ENCODE assay signal across 8 cellular contexts in genomic region chr19:9431475-9431874, GRCh38. TPM values are rescaled to one million over a fixed set of nuclear protein-coding genes. Genes with fewer than 3 reads are reported as not detected.
A peak's percentile ranks its signal among the peaks of the same experiment; 100 is the strongest.
DNase-seq lines count a peak whose midpoint lies in the region; ATAC-seq, FAIRE-seq and TF ChIP-seq lines count a peak whose summit lies in the region.

No MANE protein-coding gene starts in this region.

- TF ChIP-seq POLR2A in H54 (IDR thresholded peaks at IDR 0.05; ENCODE audit: low read depth, low read length), result no peak
- no peak for TF ChIP-seq POLR2A in stomach (IDR thresholded peaks at IDR 0.05)

- H3K9me3 ChIP-seq in BE2C, result no peaks in the 10 kb centered on the region
- H3K9me3 ChIP-seq in stomach, result peaks cover 0 to 31% (median 15%) of the 10 kb centered on the region in 4 donors

- no peak for ATAC-seq in HG03095 (IDR thresholded peaks at IDR 0.05; ENCODE audit: unreplicated experiment)
- ATAC-seq in HG03439 (IDR thresholded peaks at IDR 0.05; ENCODE audit: unreplicated experiment), result no peak

- H3K36me3 ChIP-seq in BE2C, result peaks cover 22% of the 10 kb centered on the region
- peaks cover 12 to 75% (median 72%) of the 10 kb centered on the region in 4 donors for H3K36me3 ChIP-seq in stomach

- TF ChIP-seq CTCF in BE2C (IDR thresholded peaks at IDR 0.05; ENCODE audit: low read depth, low read length) (peak; percentile 68), stomach (IDR thresholded peaks at IDR 0.05) (peak in 1 of 7 experiments; percentile 11)

- DNase-seq in BE2C (peak; percentile 55), H54 (ENCODE audit: insufficient read length, low spot score) (peak; percentile 30), UCSD-AML1 (lab: John Stamatoyannopoulos, UW; ENCODE audit: unreplicated experiment) (peak; percentile 20), fibroblast of peridontal ligament (ENCODE audit: extremely low read depth) (peak; percentile 21), stomach (no peak)
- DNase-seq in stimulated activated CD4-positive, alpha-beta T cell treated with anti-CD3 and anti-CD28 coated beads, Interleukin-4, amount 100 ng/mL, for 1 hour, result peak; percentile 45

- H3K27me3 ChIP-seq in BE2C, result no peaks in the 10 kb centered on the region
- H3K27me3 ChIP-seq in stomach, result no peaks in the 10 kb centered on the region

- H3K4me3 ChIP-seq in BE2C (ENCODE audit: low read depth, low read length) (no peak overlapping the region), stomach (no peak overlapping the region)

- intact Hi-C loops in stomach (cut with DNase I; ENCODE audit: low total_unique reads), result no loop called here

- TF ChIP-seq EP300 in stomach (IDR thresholded peaks at IDR 0.05), result no peak

- no peak overlapping the region for H3K27ac ChIP-seq in stomach

- FAIRE-seq in H54 (lab: Jason Lieb, UNC), result no peak

- WGBS in stomach, 5 donors, result 88 to 95% (median 91%) methylated on average over 6 to 7 of the region's 7 CpGs

- H3K4me1 ChIP-seq in BE2C (no peaks in the 10 kb centered on the region), stomach (peaks cover 16 to 29% (median 22%) of the 10 kb centered on the region in 4 donors)

RNA-seq across cellular contexts. Expression of gene ZNF266, which starts 3.9 kb away (rescaled TPM):
- polyA plus RNA-seq in BE2C (2012; ENCODE audit: insufficient read depth, insufficient read length, low read depth), result 12.4 TPM
- total RNA-seq in stomach, result 10 to 100 TPM; 15.2 to 37.8 (median 26.8) TPM
- 10 to 100 TPM in 1 of 3 donors, 1 to 10 TPM in 2; 6.4 to 39.6 (median 9.9) TPM for polyA plus RNA-seq in stomach
